In the genomic region with DNA sequence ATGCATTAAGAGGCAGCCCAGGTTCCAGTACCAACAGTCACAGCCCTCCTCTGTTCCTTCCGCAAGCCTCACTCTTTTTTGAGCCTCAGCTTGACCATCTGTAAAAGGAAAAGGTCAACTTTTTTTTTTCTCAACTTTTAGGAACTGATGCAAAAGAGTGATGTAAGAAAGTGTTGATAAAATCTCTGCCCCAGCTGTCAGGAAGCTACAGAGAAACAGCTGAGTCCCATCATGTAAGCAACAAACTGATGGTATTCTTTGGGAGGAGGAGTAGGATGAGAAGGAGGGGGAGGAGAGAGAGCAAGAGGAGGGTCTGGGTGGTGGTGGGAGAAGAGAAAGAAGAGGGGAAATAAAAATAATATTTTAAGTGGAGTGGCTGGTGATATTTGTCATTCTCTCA, we compare ENCODE assay signal across 19 cellular contexts.
DNase-seq lines count a peak whose midpoint lies in the region; ATAC-seq, FAIRE-seq and TF ChIP-seq lines count a peak whose summit lies in the region.
"Had no signal": no experiment of that assay in that cellular context is flagged by ENCODE, and none has a peak within 500 bp of the region (broad histone marks: within the 10 kb centered on the region; RNA-seq: fewer than 3 reads in every experiment).

No MANE protein-coding gene starts in this region.

- FAIRE-seq in H1 (lab: Jason Lieb, UNC), result no peak
- no peak for FAIRE-seq in GM12891 (lab: Jason Lieb, UNC)
- FAIRE-seq: A204.1, D721Med, K562 had no signal

- intact Hi-C loops in left ventricle myocardium superior (cut with micrococcal nuclease), result no loop called here

- H3K36me3 Mint-ChIP-seq in GM23338 (ENCODE audit: low read depth), result no peaks in the 10 kb centered on the region; the same call in 2 of the 3 replicates
- no peaks in the 10 kb centered on the region for H3K36me3 Mint-ChIP-seq in neural progenitor cell
- H3K36me3 Mint-ChIP-seq in CD8-positive, alpha-beta memory T cell, result no peaks in the 10 kb centered on the region
- H3K36me3 Mint-ChIP-seq: CD8-positive, alpha-beta T cell had no signal

- H3K27ac Mint-ChIP-seq in GM23338 (no peak overlapping the region), neural progenitor cell (no peak overlapping the region)
- H3K27ac Mint-ChIP-seq in CD8-positive, alpha-beta memory T cell, result no peak overlapping the region
- H3K27ac Mint-ChIP-seq: CD8-positive, alpha-beta T cell had no signal

- peaks cover 6% of the 10 kb centered on the region for H3K4me1 Mint-ChIP-seq in GM23338
- no peaks in the 10 kb centered on the region for H3K4me1 Mint-ChIP-seq in neural progenitor cell
- H3K4me1 Mint-ChIP-seq in CD8-positive, alpha-beta memory T cell, result no peaks in the 10 kb centered on the region

- H3K4me2 ChIP-seq in GM23338 (no peak overlapping the region), H1 (ENCODE audit: insufficient read depth in 1 of 2, low read depth in 2 of 2, low read length in 2 of 2) (no peak overlapping the region), neural progenitor cell (no peak overlapping the region)
- H3K4me2 ChIP-seq: BLaER1 had no signal

- no peak overlapping the region for H2AK5ac ChIP-seq in H1 (ENCODE audit: low read depth, low read length)

- H3K4me1 ChIP-seq in GM23338 (ENCODE audit: insufficient read depth) (no peaks in the 10 kb centered on the region), H1 (replicated peaks in 1 of 4; ENCODE audit: control insufficient read depth in 3 of 4, insufficient read depth in 4 of 4, low read length in 3 of 4) (no peaks in the 10 kb centered on the region), neural progenitor cell (no peaks in the 10 kb centered on the region)
- H3K4me1 ChIP-seq in CD8-positive, alpha-beta memory T cell (ENCODE audit: insufficient read depth, low read length), result no peaks in the 10 kb centered on the region
- H3K4me1 ChIP-seq: BLaER1 had no signal

- no peak overlapping the region for H3K56ac ChIP-seq in H1 (replicated peaks; ENCODE audit: insufficient read length, low read depth, low read length)

- no peak overlapping the region for H4K5ac ChIP-seq in H1 (ENCODE audit: insufficient read length, low read depth, low read length)

- no peak for TF ChIP-seq CTCF in GM23338 (conservative IDR thresholded peaks at IDR 0.05; ENCODE audit: low read depth in 2 of 2)
- TF ChIP-seq CTCF in H1 (IDR thresholded peaks at IDR 0.05; ENCODE audit: control extremely low read depth in 1 of 3, insufficient read depth in 1 of 3, low read depth in 1 of 3, low read length in 3 of 3), result no peak
- TF ChIP-seq CTCF in neural progenitor cell (IDR thresholded peaks at IDR 0.05), result no peak

- H3K14ac ChIP-seq in H1 (ENCODE audit: insufficient read length), result no peak overlapping the region

- ATAC-seq in GM23338, result no peak
- ATAC-seq in left ventricle myocardium superior, result peak; percentile 63
- ATAC-seq: CD8-positive, alpha-beta T cell; K562 had no signal

- TF ChIP-seq RAD21 in H1 (IDR thresholded peaks at IDR 0.05 in 1 of 2, conservative IDR thresholded peaks at IDR 0.05 in 1 of 2; ENCODE audit: low read depth in 2 of 2, low read length in 2 of 2), result no peak

- no peak for DNase-seq in GM23338 (ENCODE audit: low spot score)
- DNase-seq in H1 (ENCODE audit: low read depth in 1 of 2, low spot score in 2 of 2), result no peak
- no peak for DNase-seq in left ventricle myocardium superior
- DNase-seq in neural progenitor cell (ENCODE audit: low spot score), result no peak
- DNase-seq in GM12891 (ENCODE audit: insufficient read length, low spot score), result no peak
- no peak for DNase-seq in CD8-positive, alpha-beta memory T cell
- no peak for DNase-seq in RKO (ENCODE audit: low spot score)
- DNase-seq: CD8-positive, alpha-beta T cell; DMS79; GM23248; MV-4-11; NCI-H1417; NCI-H2029; NCI-H510A; NCI-H774 had no signal

- no peak overlapping the region for H2BK12ac ChIP-seq in H1 (ENCODE audit: low read depth, low read length)

- H3K23me2 ChIP-seq in H1 (ENCODE audit: low read depth, low read length), result no peaks in the 10 kb centered on the region

- H2BK120ac ChIP-seq in H1 (replicated peaks; ENCODE audit: low read depth, low read length), result no peak overlapping the region

- no peak overlapping the region for H2BK5ac ChIP-seq in H1 (ENCODE audit: low read depth, low read length)

- no peaks in the 10 kb centered on the region for H3K36me3 ChIP-seq in GM23338 (ENCODE audit: insufficient read depth)
- no peaks in the 10 kb centered on the region for H3K36me3 ChIP-seq in H1 (ENCODE audit: control insufficient read depth in 2 of 4, insufficient read depth in 4 of 4, low read length in 3 of 4)
- no peaks in the 10 kb centered on the region for H3K36me3 ChIP-seq in neural progenitor cell
- no peaks in the 10 kb centered on the region for H3K36me3 ChIP-seq in CD8-positive, alpha-beta memory T cell (ENCODE audit: insufficient read depth, low read length)
- H3K36me3 ChIP-seq: BLaER1 had no signal

- no peak overlapping the region for H4K8ac ChIP-seq in H1 (ENCODE audit: extremely low read depth, insufficient read depth, low read length)

- TF ChIP-seq EP300 in H1 (IDR thresholded peaks at IDR 0.05; ENCODE audit: borderline replicate concordance in 1 of 2, low read depth in 2 of 2, low read length in 2 of 2), result no peak

- H3K4ac ChIP-seq in H1 (replicated peaks; ENCODE audit: insufficient read length, low read depth, low read length), result no peak overlapping the region

- H3F3A ChIP-seq in GM23338 (replicated peaks; ENCODE audit: low read depth), result no peaks in the 10 kb centered on the region
- H3F3A ChIP-seq in neural progenitor cell (ENCODE audit: low read depth), result no peaks in the 10 kb centered on the region

- H4K20me1 ChIP-seq in GM23338 (replicated peaks; ENCODE audit: insufficient read depth) (no peaks in the 10 kb centered on the region), H1 (replicated peaks in 1 of 2; ENCODE audit: control insufficient read depth in 1 of 2, insufficient read depth in 2 of 2, low read length in 2 of 2) (no peaks in the 10 kb centered on the region), neural progenitor cell (ENCODE audit: low read depth) (no peaks in the 10 kb centered on the region)
- H4K20me1 ChIP-seq: BLaER1 had no signal

- H3K9me2 ChIP-seq in GM23338 (ENCODE audit: insufficient read depth), result peaks cover 6% of the 10 kb centered on the region

- H2AFZ ChIP-seq in GM23338 (peak overlapping the region; percentile 49), H1 (ENCODE audit: low read length) (peak overlapping the region; percentile 50; the same call in 1 of the 2 replicates), neural progenitor cell (replicated peaks) (peak overlapping the region; percentile 76)
- H2AFZ ChIP-seq: GM23248 had no signal

- H3K4me3 Mint-ChIP-seq in GM23338, result no peak overlapping the region
- no peak overlapping the region for H3K4me3 Mint-ChIP-seq in neural progenitor cell
- H3K4me3 Mint-ChIP-seq in CD8-positive, alpha-beta memory T cell, result no peak overlapping the region
- H3K4me3 Mint-ChIP-seq: CD8-positive, alpha-beta T cell had no signal

- no peak overlapping the region for H4K91ac ChIP-seq in H1 (replicated peaks; ENCODE audit: insufficient read length, low read length)

- H3K79me2 ChIP-seq in GM23338 (replicated peaks; ENCODE audit: insufficient read depth) (no peaks in the 10 kb centered on the region), H1 (ENCODE audit: control insufficient read depth in 1 of 2, insufficient read depth in 2 of 2, low read length in 2 of 2) (no peaks in the 10 kb centered on the region), neural progenitor cell (ENCODE audit: low read depth) (no peaks in the 10 kb centered on the region)

- H3K27me3 ChIP-seq in GM23338 (ENCODE audit: insufficient read depth), result no peaks in the 10 kb centered on the region
- no peaks in the 10 kb centered on the region for H3K27me3 ChIP-seq in H1 (replicated peaks in 1 of 4; ENCODE audit: control insufficient read depth in 3 of 4, extremely low read depth in 1 of 4, insufficient read depth in 3 of 4, low read length in 3 of 4)
- H3K27me3 ChIP-seq in neural progenitor cell, result no peaks in the 10 kb centered on the region
- H3K27me3 ChIP-seq in CD8-positive, alpha-beta memory T cell (ENCODE audit: insufficient read depth, low read length, poor library complexity, severe bottlenecking), result no peaks in the 10 kb centered on the region
- H3K27me3 ChIP-seq: BLaER1 had no signal

- CTCF ChIA-PET in H1 (lab: Charles Lee; ENCODE audit: partially characterized antibody), result interaction anchor here (0.7 to 1.1 kb wide), 2 partner anchors 112 to 183 kb away, joined by 4 read pairs; no protein-coding TSS in a partner anchor
- CTCF ChIA-PET in CD8-positive, alpha-beta memory T cell (lab: Charles Lee), result no interaction called here

- H3K4me3 ChIP-seq in GM23338 (no peak overlapping the region), H1 (ENCODE audit: extremely low read depth in 1 of 4, insufficient read depth in 2 of 4, low read depth in 3 of 4, low read length in 4 of 4) (no peak overlapping the region), neural progenitor cell (no peak overlapping the region)
- H3K4me3 ChIP-seq in CD8-positive, alpha-beta memory T cell (ENCODE audit: low read length), result no peak overlapping the region
- H3K4me3 ChIP-seq: BLaER1, GM23248, K562 had no signal

- no peak overlapping the region for H2BK20ac ChIP-seq in H1 (ENCODE audit: low read length)

- no peaks in the 10 kb centered on the region for H3K79me1 ChIP-seq in H1 (ENCODE audit: low read depth, low read length)

- H3K27ac ChIP-seq in GM23338 (ENCODE audit: low read depth) (no peak overlapping the region), H1 (ENCODE audit: low read depth, low read length) (no peak overlapping the region), neural progenitor cell (no peak overlapping the region)
- H3K27ac ChIP-seq in CD8-positive, alpha-beta memory T cell (ENCODE audit: low read depth, low read length), result no peak overlapping the region
- H3K27ac ChIP-seq: BLaER1, GM23248 had no signal

- H3K9me3 ChIP-seq in H1 (ENCODE audit: insufficient read depth in 2 of 2, low read depth in 1 of 2, low read length in 1 of 2) (no peaks in the 10 kb centered on the region), neural progenitor cell (ENCODE audit: low read depth) (no peaks in the 10 kb centered on the region)
- no peaks in the 10 kb centered on the region for H3K9me3 ChIP-seq in CD8-positive, alpha-beta memory T cell (ENCODE audit: low read length)
- H3K9me3 ChIP-seq: BLaER1 had no signal

- WGBS in H1 (ENCODE audit: extremely low coverage in 1 of 2, insufficient coverage in 1 of 2, insufficient read length in 1 of 2, insufficient replicate concordance in 2 of 2, low coverage in 1 of 2, low lambda C conversion rate in 2 of 2, missing lambda C conversion rate in 1 of 2), 2 experiments, result 78% methylated on average over 1 of the region's 1 CpG; no CpG with 5 or more reads in 1 of the 2 experiments

- TF ChIP-seq POLR2A in H1 (IDR thresholded peaks at IDR 0.05; ENCODE audit: control extremely low read depth in 1 of 2, low read depth in 2 of 2, low read length in 2 of 2) (no peak), GM12891 (IDR thresholded peaks at IDR 0.05; ENCODE audit: low read depth, low read length) (no peak)

- POLR2A ChIA-PET in H1 (lab: Charles Lee; ENCODE audit: partially characterized antibody), result no interaction called here
- POLR2A ChIA-PET in CD8-positive, alpha-beta memory T cell (lab: Charles Lee), result no interaction called here

- H3K23ac ChIP-seq in H1 (ENCODE audit: insufficient read length), result no peak overlapping the region

- H3K27me3 Mint-ChIP-seq in GM23338 (ENCODE audit: insufficient read depth, low read depth, poor library complexity), result no peaks in the 10 kb centered on the region
- peaks cover 3% of the 10 kb centered on the region for H3K27me3 Mint-ChIP-seq in neural progenitor cell (ENCODE audit: insufficient read depth, low read depth)
- peaks cover 0 to 1% of the 10 kb centered on the region in 2 donors for H3K27me3 Mint-ChIP-seq in CD8-positive, alpha-beta memory T cell

- no peaks in the 10 kb centered on the region for H3K9me3 Mint-ChIP-seq in GM23338
- no peaks in the 10 kb centered on the region for H3K9me3 Mint-ChIP-seq in neural progenitor cell
- H3K9me3 Mint-ChIP-seq in CD8-positive, alpha-beta memory T cell, result no peaks in the 10 kb centered on the region
- H3K9me3 Mint-ChIP-seq: CD8-positive, alpha-beta T cell had no signal

- no peak overlapping the region for H3K18ac ChIP-seq in H1 (ENCODE audit: extremely low read depth, low read length)

- H3K9ac ChIP-seq in H1 (replicated peaks in 1 of 4; ENCODE audit: extremely low read depth in 1 of 4, low read depth in 3 of 4, low read length in 3 of 4), result no peak overlapping the region
- H3K9ac ChIP-seq in neural progenitor cell, result no peak overlapping the region
- H3K9ac ChIP-seq: BLaER1, GM23248 had no signal

- no peak overlapping the region for H2BK15ac ChIP-seq in H1 (ENCODE audit: low read length)
